ENCODE assay signal across 8 cellular contexts in the genomic region with DNA sequence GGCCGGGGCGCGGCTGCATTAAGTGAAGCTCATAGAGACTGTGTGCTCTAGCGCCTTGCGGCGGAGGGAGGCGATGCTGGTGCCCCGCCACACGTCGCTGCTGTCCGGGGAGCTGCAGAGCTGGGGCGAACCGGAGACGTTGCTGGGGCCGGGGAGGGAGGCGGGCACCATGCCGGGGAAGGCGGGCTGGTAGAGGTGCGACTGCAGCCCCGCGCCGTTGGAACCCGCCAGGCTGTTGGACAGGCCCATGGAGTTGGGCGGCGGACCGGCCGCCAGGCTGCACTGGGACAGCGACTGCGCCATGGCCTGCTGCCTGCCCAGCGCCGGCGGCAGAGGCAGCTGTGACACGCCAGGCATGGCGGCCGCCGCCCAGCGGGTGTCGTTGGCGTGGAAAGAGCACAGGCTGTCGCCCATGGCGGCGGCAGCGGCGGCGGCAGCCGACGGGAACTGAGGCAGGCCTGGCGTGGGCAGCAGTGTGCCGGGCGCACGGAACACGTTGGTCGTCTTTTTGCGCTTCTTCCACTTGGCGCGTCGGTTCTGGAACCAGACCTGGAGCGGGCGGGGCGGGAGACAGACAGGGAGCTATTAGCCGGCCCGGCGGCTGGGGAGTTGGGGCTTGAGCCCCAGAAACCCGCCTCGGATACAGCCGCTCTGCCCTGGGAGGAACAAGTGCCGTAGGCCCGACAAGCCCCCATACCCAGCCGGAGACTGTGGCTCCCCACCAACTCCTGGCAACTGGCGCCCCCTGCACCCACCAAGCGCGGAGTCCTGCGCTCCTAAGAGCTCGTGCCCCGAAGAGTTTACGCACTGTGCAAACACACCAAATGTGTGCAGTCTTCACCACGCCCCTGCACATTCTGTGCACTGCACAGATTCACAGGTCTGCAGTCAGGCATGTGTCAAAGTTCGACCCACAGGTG. TPM values are rescaled to one million over a fixed set of nuclear protein-coding genes. Genes with fewer than 3 reads are reported as not detected.
DNase-seq lines count a peak whose midpoint lies in the region; ATAC-seq and TF ChIP-seq lines count a peak whose summit lies in the region.

No MANE protein-coding gene starts in this region.

- peak overlapping the region; percentile 76 to 95 for H3K4me3 Mint-ChIP-seq in CD14-positive monocyte

- peak overlapping the region; percentile 19 to 29 for H3K4me3 ChIP-seq in prostate gland

- peaks cover 41% of the 10 kb centered on the region for H3K4me1 Mint-ChIP-seq in CD14-positive monocyte

- H3K4me1 ChIP-seq in prostate gland (replicated peaks) = no peaks in the 10 kb centered on the region

- H3K9me3 ChIP-seq in prostate gland = no peaks in the 10 kb centered on the region

- DNase-seq in CD14-positive monocyte (ENCODE audit: low spot score) (peak; percentile 45), NCI-H187 treated with DMSO at 0.1 percent for 48 hours (lab: John Stamatoyannopoulos, UW) (peak; percentile 39), germinal center (ENCODE audit: low spot score) (peak; percentile 78), prostate gland (ENCODE audit: low spot score) (no peak), SKM-1 (lab: John Stamatoyannopoulos, UW; ENCODE audit: unreplicated experiment) (no peak)
- DNase-seq in activated CD4-positive, CD25-positive, alpha-beta regulatory T cell treated with anti-CD3 and anti-CD28 coated beads, Interleukin-2, amount 50 U/mL, for 72 hours = peak; percentile 41

- no peaks in the 10 kb centered on the region for H3K36me3 ChIP-seq in prostate gland

- TF ChIP-seq CTCF in CD14-positive monocyte (IDR thresholded peaks at IDR 0.05) (no peak), prostate gland (IDR thresholded peaks at IDR 0.05) (peak in 1 of 4 experiments; percentile 18)

- WGBS in prostate gland = 2% methylated on average over 53 of the region's 78 CpGs

- H3K27ac Mint-ChIP-seq in CD14-positive monocyte = no peak overlapping the region

- H3K27me3 ChIP-seq in prostate gland (replicated peaks; ENCODE audit: insufficient read depth) = peaks cover 30% of the 10 kb centered on the region

- peaks cover 86 to 93% (median 93%) of the 10 kb centered on the region in 3 donors for H3K27me3 Mint-ChIP-seq in CD14-positive monocyte (ENCODE audit: low read depth in 3 of 3)

- peaks cover 0 to 35% (median 24%) of the 10 kb centered on the region in 7 donors for H3K9me3 Mint-ChIP-seq in CD14-positive monocyte

- ATAC-seq in GM18520 (IDR thresholded peaks at IDR 0.05; ENCODE audit: unreplicated experiment) (peak; percentile 72), HG02943 (IDR thresholded peaks at IDR 0.05; ENCODE audit: low read depth, unreplicated experiment) (peak; percentile 85)

- H3K36me3 Mint-ChIP-seq in CD14-positive monocyte = peaks cover 5 to 10% of the 10 kb centered on the region in 2 donors

- intact Hi-C loops in CD14-positive monocyte (cut with micrococcal nuclease) = loop anchor here in 1 of 2 donors (10.0 kb wide), 1 partner anchor 214 kb away; no protein-coding TSS in a partner anchor
- intact Hi-C loops in prostate gland (cut with DNase I) = no loop called here

- no peak overlapping the region for H3K27ac ChIP-seq in prostate gland

- no peak for TF ChIP-seq POLR2A in prostate gland (IDR thresholded peaks at IDR 0.05)

RNA-seq across cellular contexts. Expression of a gene that starts 8.0 kb away (rescaled TPM):
- polyA plus RNA-seq in CD14-positive monocyte = not detected
- total RNA-seq in prostate gland = not detected

Comparison
In these comparisons a context has a peak if more than half of its experiments do, and no peak if none do; other contexts are left out.
1. DNase-seq: peak in CD14-positive monocyte (single experiment), NCI-H187 treated with DMSO at 0.1 percent for 48 hours (single experiment), activated CD4-positive, CD25-positive, alpha-beta regulatory T cell treated with anti-CD3 and anti-CD28 coated beads, Interleukin-2, amount 50 U/mL, for 72 hours (single experiment) and germinal center (single experiment); none in prostate gland (single experiment) and SKM-1 (single experiment).